In the genomic region with DNA sequence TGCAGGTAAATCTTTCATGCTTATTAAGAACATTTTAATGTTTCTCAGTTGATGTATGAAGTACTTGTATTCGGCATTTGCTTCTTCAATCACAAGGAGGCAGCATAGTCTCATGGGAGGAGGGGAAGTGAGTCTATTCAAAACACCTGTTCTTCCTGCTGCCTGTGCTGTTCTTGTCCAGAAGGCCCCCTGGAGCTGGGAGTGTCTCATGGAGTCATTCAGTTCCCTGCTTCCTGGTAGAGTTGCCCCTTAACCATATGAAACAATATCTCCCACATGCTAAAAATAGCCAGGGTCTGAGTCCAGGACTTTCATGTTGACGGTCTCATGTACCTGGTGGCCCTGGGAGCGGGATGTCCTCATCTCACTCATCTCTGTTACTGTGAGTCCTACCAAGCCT, we compare ENCODE assay signal across 8 cellular contexts. TPM values are rescaled to one million over a fixed set of nuclear protein-coding genes. Genes with fewer than 3 reads are reported as not detected.
A peak's percentile ranks its signal among the peaks of the same experiment; 100 is the strongest.
DNase-seq lines count a peak whose midpoint lies in the region; ATAC-seq, FAIRE-seq and TF ChIP-seq lines count a peak whose summit lies in the region.

No MANE protein-coding gene starts in this region.

- no peak overlapping the region for H3K27ac Mint-ChIP-seq in type B pancreatic cell

- no peaks in the 10 kb centered on the region for H3K36me3 Mint-ChIP-seq in type B pancreatic cell

- ATAC-seq in RWPE2 (ENCODE audit: low read depth), result 0 out of 3 replicates have a peak, but pooled peaks have one; percentile 27
- ATAC-seq in omental fat pad (ENCODE audit: low FRiP score), result no peak

- TF ChIP-seq CTCF in RWPE2 (IDR thresholded peaks at IDR 0.05; ENCODE audit: poor library complexity, severe bottlenecking) (peak; percentile 51), foreskin fibroblast (IDR thresholded peaks at IDR 0.05; ENCODE audit: low read depth, low read length) (peak; percentile 21), type B pancreatic cell (conservative IDR thresholded peaks at IDR 0.05) (peak; percentile 45), omental fat pad (IDR thresholded peaks at IDR 0.05) (no peak)

- H3K9me3 Mint-ChIP-seq in type B pancreatic cell, result peaks cover 4% of the 10 kb centered on the region

- H3K27me3 ChIP-seq in RWPE2 (ENCODE audit: insufficient read depth, poor library complexity, severe bottlenecking), result no peaks in the 10 kb centered on the region

- no peak for TF ChIP-seq POLR2A in H54 (IDR thresholded peaks at IDR 0.05; ENCODE audit: low read depth, low read length)

- H3K27me3 Mint-ChIP-seq in type B pancreatic cell, result no peaks in the 10 kb centered on the region

- H3K4me3 ChIP-seq in RWPE2 (ENCODE audit: severe bottlenecking) (no peak overlapping the region), foreskin fibroblast (ENCODE audit: low read depth in 1 of 2, low read length in 2 of 2) (no peak overlapping the region)

- no peaks in the 10 kb centered on the region for H3K4me1 ChIP-seq in RWPE2 (ENCODE audit: insufficient read depth, poor library complexity, severe bottlenecking)

- no peak overlapping the region for H3K27ac ChIP-seq in RWPE2 (ENCODE audit: poor library complexity, severe bottlenecking)

- H3K4me3 Mint-ChIP-seq in type B pancreatic cell, result no peak overlapping the region

- H3K9me3 ChIP-seq in RWPE2 (ENCODE audit: severe bottlenecking), result no peaks in the 10 kb centered on the region

- H3K36me3 ChIP-seq in RWPE2 (ENCODE audit: low read depth), result no peaks in the 10 kb centered on the region

- H3K4me1 Mint-ChIP-seq in type B pancreatic cell (ENCODE audit: unreplicated experiment), result peaks cover 11% of the 10 kb centered on the region

- no peak for FAIRE-seq in H54 (lab: Jason Lieb, UNC)

- DNase-seq in activated CD8-positive, alpha-beta memory T cell treated with anti-CD3 and anti-CD28 coated beads, Interleukin-2, amount 50 U/mL, for 48 hours, result peak; percentile 51
- DNase-seq in activated CD8-positive, alpha-beta memory T cell treated with anti-CD3 and anti-CD28 coated beads, Interleukin-2, amount 50 U/mL, for 4 hours, result no peak
- peak; percentile 31 for DNase-seq in M059J (ENCODE audit: low read depth)
- no peak for DNase-seq in RWPE2 (ENCODE audit: low spot score)
- DNase-seq in foreskin fibroblast, result peak in 1 of 2 donors; percentile 76
- DNase-seq in type B pancreatic cell (ENCODE audit: extremely low spot score, unreplicated experiment), result no peak
- no peak for DNase-seq in omental fat pad (ENCODE audit: low spot score)
- no peak for DNase-seq in H54 (ENCODE audit: insufficient read length, low spot score)

RNA-seq across cellular contexts. Expression of gene PPP1R2, which starts 15.5 kb away (rescaled TPM):
- total RNA-seq in M059J (2014; rRNA removed; shearing (Covaris generic)), result 88.1 and 96.3 TPM in 2 replicates
- total RNA-seq in type B pancreatic cell (ENCODE audit: low replicate concordance) (25.7 and 37.5 TPM in 2 replicates), omental fat pad (10 to 100 TPM; 29.1 to 70.8 (median 40.8) TPM)

RNA-seq across cellular contexts. Expression of gene APOD, which starts 25.1 kb away (rescaled TPM):
- total RNA-seq in M059J (2014; rRNA removed; shearing (Covaris generic)), result not detected in 2 replicates
- 0.57 and 1.6 TPM in 2 replicates for total RNA-seq in type B pancreatic cell (ENCODE audit: low replicate concordance)
- 1,000 to 10,000 TPM in 2 of 4 donors, 100 to 1,000 TPM in 2; 340 to 1,610 (median 888) TPM for total RNA-seq in omental fat pad

Comparison
In these comparisons a context has a peak if more than half of its experiments do, and no peak if none do; other contexts are left out.
1. DNase-seq: peak in activated CD8-positive, alpha-beta memory T cell treated with anti-CD3 and anti-CD28 coated beads, Interleukin-2, amount 50 U/mL, for 48 hours (single experiment) and M059J (single experiment); none in activated CD8-positive, alpha-beta memory T cell treated with anti-CD3 and anti-CD28 coated beads, Interleukin-2, amount 50 U/mL, for 4 hours (single experiment), RWPE2 (single experiment), type B pancreatic cell (single experiment), omental fat pad (single experiment) and H54 (single experiment).
2. CTCF ChIP-seq: peak in RWPE2 (single experiment), foreskin fibroblast (single experiment) and type B pancreatic cell (single experiment); none in omental fat pad (0 of 3).
3. RNA of gene APOD, which starts 25.1 kb away (total RNA-seq): 340 to 1,610 TPM in omental fat pad; 0.57 to 1.6 TPM in type B pancreatic cell and not detected in M059J; every median in the first group is over 100 times any median in the second.